1 cellular context compared by ENCODE assay signal in genomic region chr4:3385719-3386440, GRCh38.
TF ChIP-seq lines count a peak whose summit lies in the region.

No MANE protein-coding gene starts in this region.

TF ChIP-seq in HepG2, 621 proteins besides CTCF, POLR2A, EP300 and RAD21 (continued from another document):
- TF ChIP-seq MXI1 (IDR thresholded peaks at IDR 0.05; ENCODE audit: borderline replicate concordance, low read depth, low read length) (no peak), HNRNPL (IDR thresholded peaks at IDR 0.05; ENCODE audit: low read depth, low read length) (no peak), ZNF687 (CRISPR knock-in tag; IDR thresholded peaks at IDR 0.05) (peak; percentile 72), ZNF142 (CRISPR knock-in tag; IDR thresholded peaks at IDR 0.05) (0 out of 2 replicates have a peak, but pooled peaks have one; percentile 27), ETV6 (CRISPR knock-in tag; conservative IDR thresholded peaks at IDR 0.05) (no peak), ZNF570 (CRISPR knock-in tag; IDR thresholded peaks at IDR 0.05; ENCODE audit: borderline replicate concordance) (no peak), YEATS4 (CRISPR knock-in tag; IDR thresholded peaks at IDR 0.05; ENCODE audit: borderline replicate concordance) (0 out of 2 replicates have a peak, but pooled peaks have one; percentile 23), TCF12 (IDR thresholded peaks at IDR 0.05) (no peak), TCF12 (CRISPR knock-in tag; IDR thresholded peaks at IDR 0.05) (no peak), GLMP (CRISPR knock-in tag; IDR thresholded peaks at IDR 0.05; ENCODE audit: borderline replicate concordance) (no peak), ZNF589 (CRISPR knock-in tag; conservative IDR thresholded peaks at IDR 0.05) (no peak), ZBTB38 (CRISPR knock-in tag; IDR thresholded peaks at IDR 0.05) (peak; percentile 83), SSRP1 (CRISPR knock-in tag; IDR thresholded peaks at IDR 0.05) (no peak), STAT6 (CRISPR knock-in tag; IDR thresholded peaks at IDR 0.05; ENCODE audit: borderline replicate concordance) (no peak), FOXA3 (CRISPR knock-in tag; IDR thresholded peaks at IDR 0.05) (no peak), ZNF18 (CRISPR knock-in tag; IDR thresholded peaks at IDR 0.05; ENCODE audit: insufficient replicate concordance) (no peak), WIZ (CRISPR knock-in tag; IDR thresholded peaks at IDR 0.05) (no peak), NFRKB (IDR thresholded peaks at IDR 0.05) (no peak), ZNF770 (CRISPR knock-in tag; IDR thresholded peaks at IDR 0.05) (no peak), RARG (CRISPR knock-in tag; IDR thresholded peaks at IDR 0.05; ENCODE audit: low read depth) (no peak), JUND (CRISPR knock-in tag; IDR thresholded peaks at IDR 0.05) (no peak), NONO (IDR thresholded peaks at IDR 0.05) (no peak), NONO (CRISPR knock-in tag; conservative IDR thresholded peaks at IDR 0.05) (0 out of 2 replicates have a peak, but pooled peaks have one; percentile 24), NCOA1 (CRISPR knock-in tag; IDR thresholded peaks at IDR 0.05) (no peak), IRF9 (CRISPR knock-in tag; IDR thresholded peaks at IDR 0.05; ENCODE audit: borderline replicate concordance) (no peak), NAIF1 (CRISPR knock-in tag; IDR thresholded peaks at IDR 0.05; ENCODE audit: borderline replicate concordance) (no peak), ZFP1 (CRISPR knock-in tag; IDR thresholded peaks at IDR 0.05) (no peak), ZC3H13 (CRISPR knock-in tag; IDR thresholded peaks at IDR 0.05) (0 out of 2 replicates have a peak, but pooled peaks have one; percentile 43)
